8 cellular contexts compared by ENCODE assay signal in genomic region chr10:68471586-68472408, GRCh38. TPM values are rescaled to one million over a fixed set of nuclear protein-coding genes. Genes with fewer than 3 reads are reported as not detected.
DNase-seq lines count a peak whose midpoint lies in the region; ATAC-seq and TF ChIP-seq lines count a peak whose summit lies in the region.

Gene DNA2 (minus strand): TSS chr10:68471973. CDS start chr10:68471864, 109 bp downstream.

- in situ Hi-C loops in transverse colon (cut with MboI; ENCODE audit: low pct_ligation_motif_present in 1 of 4, low pct_unique_long_range_greater_than_20kb in 1 of 4, low sequenced_read_pairs in 3 of 4), result no loop called here

- H2BK5ac ChIP-seq in trophoblast cell (ENCODE audit: low read depth, low read length, poor library complexity), result peak within 1 kb of the TSS; percentile 31

- H3K9me3 ChIP-seq in SU-DHL-6 (ENCODE audit: insufficient read depth, low read length) (no peaks in the 10 kb centered on the region), trophoblast cell (ENCODE audit: insufficient read depth, low read depth, low read length) (no peaks in the 10 kb centered on the region), transverse colon (no peaks in the 10 kb centered on the region)

- peak within 1 kb of the TSS; percentile 98 for H3K4me3 Mint-ChIP-seq in activated naive CD8-positive, alpha-beta T cell treated with anti-CD3 and anti-CD28 coated beads, Interleukin-2, amount 10 ng/mL, durations not matched to agents 7 days and 5 days

- H3K4me3 ChIP-seq in GM12864 (ENCODE audit: low read depth, low read length), result peak within 1 kb of the TSS; percentile 86
- H3K4me3 ChIP-seq in SU-DHL-6 (ENCODE audit: insufficient read depth, low read length, poor library complexity, severe bottlenecking), result peak within 1 kb of the TSS; percentile 96
- H3K4me3 ChIP-seq in trophoblast cell (ENCODE audit: low read depth, low read length), result peak within 1 kb of the TSS; percentile 80
- peak within 1 kb of the TSS; percentile 44 to 76 (median 53) for H3K4me3 ChIP-seq in transverse colon

- H3K9ac ChIP-seq in SU-DHL-6 (ENCODE audit: low read length) (peak within 1 kb of the TSS; percentile 95), trophoblast cell (ENCODE audit: low read length) (peak within 1 kb of the TSS; percentile 83)

- H3K18ac ChIP-seq in trophoblast cell (ENCODE audit: low read length), result peak within 1 kb of the TSS; percentile 57

- DNase-seq in GM12864 (ENCODE audit: low read depth) (peak; percentile 45), NCI-H1092 (lab: John Stamatoyannopoulos, UW) (peak; percentile 71), Right ventricle myocardium superior (peak; percentile 68), trophoblast cell (peak; percentile 55 to 75), transverse colon (peak; percentile 66)
- DNase-seq in activated naive CD8-positive, alpha-beta T cell treated with anti-CD3 and anti-CD28 coated beads, Interleukin-2, amount 10 ng/mL, durations not matched to agents 7 days and 5 days, result peak; percentile 86

- H2BK12ac ChIP-seq in trophoblast cell (ENCODE audit: low read length), result no peak within 1 kb of the TSS

- H3K27ac Mint-ChIP-seq in activated naive CD8-positive, alpha-beta T cell treated with anti-CD3 and anti-CD28 coated beads, Interleukin-2, amount 10 ng/mL, durations not matched to agents 7 days and 5 days, result peak within 1 kb of the TSS; percentile 97

- H2BK120ac ChIP-seq in trophoblast cell (ENCODE audit: insufficient read depth, low read length, poor library complexity), result peak within 1 kb of the TSS; percentile 29

- WGBS in trophoblast cell (ENCODE audit: extremely low coverage, insufficient coverage, insufficient read length), result no CpG with 5 or more reads among the region's 46 CpGs
- 4 to 20% methylated on average over 5 to 46 of the region's 46 CpGs for WGBS in transverse colon (ENCODE audit: low coverage in 1 of 2), 2 donors

- peaks cover 22% of the 10 kb centered on the region for H3K4me1 Mint-ChIP-seq in activated naive CD8-positive, alpha-beta T cell treated with anti-CD3 and anti-CD28 coated beads, Interleukin-2, amount 10 ng/mL, durations not matched to agents 7 days and 5 days

- H3K27me3 ChIP-seq in SU-DHL-6 (ENCODE audit: low read length) (no peaks in the 10 kb centered on the region), trophoblast cell (ENCODE audit: insufficient read depth, low read length) (no peaks in the 10 kb centered on the region), transverse colon (no peaks in the 10 kb centered on the region)

- H3K23ac ChIP-seq in trophoblast cell (ENCODE audit: low read length), result no peak within 1 kb of the TSS

- peak within 1 kb of the TSS; percentile 47 for H4K12ac ChIP-seq in trophoblast cell (ENCODE audit: low read depth, low read length)

- H4K91ac ChIP-seq in trophoblast cell (ENCODE audit: low read depth, low read length), result peak within 1 kb of the TSS; percentile 53

- H3K36me3 Mint-ChIP-seq in activated naive CD8-positive, alpha-beta T cell treated with anti-CD3 and anti-CD28 coated beads, Interleukin-2, amount 10 ng/mL, durations not matched to agents 7 days and 5 days, result peaks cover 13% of the 10 kb centered on the region

- no peak for TF ChIP-seq EP300 in transverse colon (IDR thresholded peaks at IDR 0.05; ENCODE audit: low read depth)

- POLR2A ChIA-PET in activated naive CD8-positive, alpha-beta T cell treated with anti-CD3 and anti-CD28 coated beads, Interleukin-2, amount 10 ng/mL, durations not matched to agents 7 days and 5 days (lab: Charles Lee), result interaction anchor here (0.9 to 1.3 kb wide), 6 partner anchors 13 to 249 kb away, joined by 3 to 6 read pairs (median 4); partner anchors contain the start of genes CCAR1 and RUFY2

- H3K4me1 ChIP-seq in trophoblast cell (ENCODE audit: control insufficient read depth in 1 of 2, insufficient read depth in 2 of 2, low read length in 2 of 2) (no peaks in the 10 kb centered on the region), transverse colon (peaks cover 5 to 14% (median 12%) of the 10 kb centered on the region in 4 donors)

- H3K27ac ChIP-seq in SU-DHL-6 (ENCODE audit: low read depth, low read length) (peak within 1 kb of the TSS; percentile 76), trophoblast cell (ENCODE audit: low read depth, low read length) (peak within 1 kb of the TSS; percentile 78), transverse colon (peak within 1 kb of the TSS in 3 of 4 donors; percentile 61 to 71 (median 61))

- peak within 1 kb of the TSS; percentile 92 for H4K8ac ChIP-seq in trophoblast cell (ENCODE audit: low read depth, low read length)

- no peak for TF ChIP-seq POLR2A in transverse colon (IDR thresholded peaks at IDR 0.05)

- H3F3A ChIP-seq in SU-DHL-6 (ENCODE audit: insufficient read depth), result peaks cover 7% of the 10 kb centered on the region; the same call in 1 of the 2 replicates

- H3K79me1 ChIP-seq in trophoblast cell (ENCODE audit: low read length), result peaks cover 4% of the 10 kb centered on the region

- H4K20me1 ChIP-seq in SU-DHL-6 (ENCODE audit: low read depth, low read length), result no peaks in the 10 kb centered on the region; the same call in 1 of the 2 replicates

- H3K36me3 ChIP-seq in SU-DHL-6 (ENCODE audit: low read length) (peaks cover 15% of the 10 kb centered on the region), trophoblast cell (ENCODE audit: control insufficient read depth in 1 of 2, insufficient read depth in 2 of 2, low read length in 2 of 2) (peaks cover 8 to 12% of the 10 kb centered on the region in 2 experiments), transverse colon (no peaks in the 10 kb centered on the region)

- peak within 1 kb of the TSS; percentile 68 for H3K4me2 ChIP-seq in SU-DHL-6 (ENCODE audit: low read depth, low read length, poor library complexity, severe bottlenecking)
- peak within 1 kb of the TSS; percentile 82 for H3K4me2 ChIP-seq in trophoblast cell (ENCODE audit: low read length)

- peak; percentile 86 for ATAC-seq in HG02588 (IDR thresholded peaks at IDR 0.05; ENCODE audit: unreplicated experiment)
- ATAC-seq in activated naive CD8-positive, alpha-beta T cell treated with anti-CD3 and anti-CD28 coated beads, Interleukin-2, amount 10 ng/mL, durations not matched to agents 7 days and 5 days (ENCODE audit: low read depth), result peak; percentile 93
- ATAC-seq in Right ventricle myocardium superior (ENCODE audit: poor library complexity), result peak; percentile 90

- no peak within 1 kb of the TSS for H2AK5ac ChIP-seq in trophoblast cell (ENCODE audit: low read length)

- no peaks in the 10 kb centered on the region for H3K9me3 Mint-ChIP-seq in activated naive CD8-positive, alpha-beta T cell treated with anti-CD3 and anti-CD28 coated beads, Interleukin-2, amount 10 ng/mL, durations not matched to agents 7 days and 5 days

- H3K79me2 ChIP-seq in SU-DHL-6 (ENCODE audit: insufficient read depth, low read length), result peaks cover 37% of the 10 kb centered on the region
- H3K79me2 ChIP-seq in trophoblast cell (ENCODE audit: control insufficient read depth, insufficient read depth, low read length, poor library complexity), result peaks cover 4% of the 10 kb centered on the region

- TF ChIP-seq CTCF in GM12864 (IDR thresholded peaks at IDR 0.05; ENCODE audit: low read depth, low read length, missing control alignments), result no peak
- TF ChIP-seq CTCF in SU-DHL-6 (IDR thresholded peaks at IDR 0.05; ENCODE audit: insufficient read depth, low read length, poor library complexity, severe bottlenecking), result no peak
- no peak for TF ChIP-seq CTCF in transverse colon (IDR thresholded peaks at IDR 0.05)

- no peaks in the 10 kb centered on the region for H3K9me2 ChIP-seq in SU-DHL-6 (replicated peaks; ENCODE audit: insufficient read depth, low read length)

- intact Hi-C loops in Right ventricle myocardium superior (cut with DNase I) (no loop called here), transverse colon (cut with DNase I; ENCODE audit: low total_unique reads) (no loop called here)

- peak within 1 kb of the TSS; percentile 99 for H2AFZ ChIP-seq in SU-DHL-6 (ENCODE audit: low read depth, low read length, severe bottlenecking)
- peak within 1 kb of the TSS; percentile 78 for H2AFZ ChIP-seq in trophoblast cell (ENCODE audit: insufficient read depth, low read length, poor library complexity)

- peak within 1 kb of the TSS; percentile 67 for H3K14ac ChIP-seq in trophoblast cell (ENCODE audit: low read length)

- peak within 1 kb of the TSS; percentile 41 for H3K4ac ChIP-seq in trophoblast cell (ENCODE audit: low read depth, low read length)

- no peaks in the 10 kb centered on the region for H3K27me3 Mint-ChIP-seq in activated naive CD8-positive, alpha-beta T cell treated with anti-CD3 and anti-CD28 coated beads, Interleukin-2, amount 10 ng/mL, durations not matched to agents 7 days and 5 days

RNA-seq across cellular contexts. Expression of gene DNA2, which starts in this region (rescaled TPM):
- total RNA-seq in activated naive CD8-positive, alpha-beta T cell treated with anti-CD3 and anti-CD28 coated beads, Interleukin-2, amount 10 ng/mL, durations not matched to agents 7 days and 5 days, result 10 to 100 TPM; 35.0 to 36.1 TPM
- total RNA-seq in Right ventricle myocardium superior (2.0 TPM), transverse colon (1 to 10 TPM in 3 of 4 donors, under 1 TPM in 1; 0.20 to 6.7 (median 1.9) TPM)
- 8.5 and 9.0 TPM in 2 replicates for polyA plus RNA-seq in trophoblast cell (2013)

Comparison
In these comparisons a context has a peak if more than half of its experiments do, and no peak if none do; other contexts are left out.
1. Peak in every context shown above with its lines: DNase-seq, ATAC-seq, H3K4me3 ChIP-seq and H3K27ac ChIP-seq.
2. RNA of gene DNA2 (total RNA-seq): 35.0 to 36.1 TPM in activated naive CD8-positive, alpha-beta T cell treated with anti-CD3 and anti-CD28 coated beads, Interleukin-2, amount 10 ng/mL, durations not matched to agents 7 days and 5 days; 0.20 to 6.7 TPM in transverse colon and 2.0 TPM in Right ventricle myocardium superior (single experiment); every median in the first group is over 4 times any median in the second.